ENCODE assay signal across 14 cellular contexts in the genomic region with DNA sequence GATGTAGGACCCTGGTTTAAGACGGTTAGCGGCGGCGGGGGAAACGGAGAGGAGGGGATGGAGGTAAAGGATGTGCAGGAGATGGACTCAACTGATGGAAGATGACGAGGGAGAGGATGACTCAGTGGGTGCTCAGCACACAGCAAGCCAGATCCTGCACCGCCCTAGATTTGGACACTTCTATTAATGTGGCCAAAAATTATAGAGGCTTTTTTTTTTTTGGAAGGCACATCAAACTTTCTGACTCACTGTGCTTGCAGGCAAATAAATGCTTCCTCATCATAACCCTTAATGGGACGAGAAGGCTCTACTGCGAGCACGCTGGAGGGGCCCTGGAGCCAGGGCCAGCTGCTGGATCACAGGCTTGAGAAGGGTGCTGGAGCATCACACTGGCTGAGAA. TPM values are rescaled to one million over a fixed set of nuclear protein-coding genes. Genes with fewer than 3 reads are reported as not detected.
DNase-seq lines count a peak whose midpoint lies in the region; ATAC-seq and TF ChIP-seq lines count a peak whose summit lies in the region.
"Had no signal": no experiment of that assay in that cellular context is flagged by ENCODE, and none has a peak within 500 bp of the region (broad histone marks: within the 10 kb centered on the region; RNA-seq: fewer than 3 reads in every experiment).

No MANE protein-coding gene starts in this region.

- H3K4me3 ChIP-seq in adipocyte (ENCODE audit: low read length) (peak overlapping the region; percentile 36), fibroblast of villous mesenchyme (ENCODE audit: low read depth, low read length) (no peak overlapping the region), thyroid gland (replicated peaks in 1 of 3) (no peak overlapping the region)

- ATAC-seq in HG02610 (IDR thresholded peaks at IDR 0.05; ENCODE audit: unreplicated experiment): no peak
- ATAC-seq: activated CD8-positive, alpha-beta T cell treated with anti-CD3 and anti-CD28 coated beads for 36 hours had no signal

- 80 to 82% methylated on average over 10 of the region's 10 CpGs for WGBS in thyroid gland, 2 donors

- DNase-seq in HCEC 1CT (peak; percentile 94), adipocyte (ENCODE audit: low read depth) (peak; percentile 77), fibroblast of villous mesenchyme (ENCODE audit: low read depth) (peak; percentile 49), thyroid gland (no peak), HuH-7.5 (ENCODE audit: low spot score) (no peak), NCI-H1417 (lab: John Stamatoyannopoulos, UW) (no peak)
- DNase-seq: activated CD8-positive, alpha-beta T cell treated with anti-CD3 and anti-CD28 coated beads for 36 hours; endodermal cell; NCI-H526 treated with DMSO at 0.1 percent for 48 hours; nucleus accumbens; stimulated activated CD4-positive, alpha-beta T cell treated with anti-CD3 and anti-CD28 coated beads, Interleukin-4, amount 100 ng/mL, for 1 hour; T-helper 1 cell had no signal

- H3K27me3 ChIP-seq in adipocyte (replicated peaks; ENCODE audit: control insufficient read depth, insufficient read depth, low read length): peaks cover under 1% of the 10 kb centered on the region
- H3K27me3 ChIP-seq in thyroid gland: no peaks in the 10 kb centered on the region

- H3K36me3 ChIP-seq in adipocyte (ENCODE audit: control insufficient read depth, insufficient read depth, low read length, severe bottlenecking) (no peaks in the 10 kb centered on the region), thyroid gland (no peaks in the 10 kb centered on the region)

- TF ChIP-seq CTCF in fibroblast of villous mesenchyme (IDR thresholded peaks at IDR 0.05; ENCODE audit: insufficient read depth, low read depth, low read length): no peak
- no peak for TF ChIP-seq CTCF in thyroid gland (IDR thresholded peaks at IDR 0.05)

- peak overlapping the region; percentile 57 for H3K9ac ChIP-seq in adipocyte (ENCODE audit: low read length)

- intact Hi-C loops in thyroid gland (cut with DNase I): no loop called here

- TF ChIP-seq POLR2A in thyroid gland (IDR thresholded peaks at IDR 0.05): no peak

- peaks cover 15% of the 10 kb centered on the region for H3K4me1 ChIP-seq in adipocyte (ENCODE audit: control insufficient read depth, insufficient read depth, low read length)
- peaks cover 0 to 9% of the 10 kb centered on the region in 2 donors for H3K4me1 ChIP-seq in thyroid gland

- peak overlapping the region; percentile 23 for H3K27ac ChIP-seq in temporal lobe (ENCODE audit: low read depth, low read length)
- no peak overlapping the region for H3K27ac ChIP-seq in thyroid gland

- no peaks in the 10 kb centered on the region for H3K9me3 ChIP-seq in adipocyte (ENCODE audit: control insufficient read depth, low read length)
- H3K9me3 ChIP-seq in thyroid gland: no peaks in the 10 kb centered on the region

RNA-seq across cellular contexts. Expression of gene RTN4RL1, which starts 36.0 kb away (rescaled TPM):
- total RNA-seq in fibroblast of villous mesenchyme: 0.43 TPM in 1 of 2 replicates, not detected in the other
- 18.2 TPM for total RNA-seq in temporal lobe
- 1 to 10 TPM; 1.6 to 4.9 (median 2.5) TPM for total RNA-seq in thyroid gland

RNA-seq across cellular contexts. Expression of gene DPH1, which starts 40.8 kb away (rescaled TPM):
- total RNA-seq in fibroblast of villous mesenchyme (45.1 and 58.7 TPM in 2 replicates), temporal lobe (23.1 TPM), thyroid gland (10 to 100 TPM; 41.6 to 61.1 (median 49.3) TPM)

RNA-seq across cellular contexts. Expression of gene OVCA2, which starts 52.7 kb away (rescaled TPM):
- total RNA-seq in fibroblast of villous mesenchyme (48.4 and 61.8 TPM in 2 replicates), temporal lobe (8.4 TPM), thyroid gland (10 to 100 TPM; 37.6 to 54.1 (median 47.3) TPM)

Comparison
In these comparisons a context has a peak if more than half of its experiments do, and no peak if none do; other contexts are left out.
1. DNase-seq: peak in HCEC 1CT (single experiment), adipocyte (single experiment) and fibroblast of villous mesenchyme (single experiment); none in thyroid gland (0 of 2), HuH-7.5 (single experiment) and NCI-H1417 (0 of 3).